8 cellular contexts compared by ENCODE assay signal in the genomic region with DNA sequence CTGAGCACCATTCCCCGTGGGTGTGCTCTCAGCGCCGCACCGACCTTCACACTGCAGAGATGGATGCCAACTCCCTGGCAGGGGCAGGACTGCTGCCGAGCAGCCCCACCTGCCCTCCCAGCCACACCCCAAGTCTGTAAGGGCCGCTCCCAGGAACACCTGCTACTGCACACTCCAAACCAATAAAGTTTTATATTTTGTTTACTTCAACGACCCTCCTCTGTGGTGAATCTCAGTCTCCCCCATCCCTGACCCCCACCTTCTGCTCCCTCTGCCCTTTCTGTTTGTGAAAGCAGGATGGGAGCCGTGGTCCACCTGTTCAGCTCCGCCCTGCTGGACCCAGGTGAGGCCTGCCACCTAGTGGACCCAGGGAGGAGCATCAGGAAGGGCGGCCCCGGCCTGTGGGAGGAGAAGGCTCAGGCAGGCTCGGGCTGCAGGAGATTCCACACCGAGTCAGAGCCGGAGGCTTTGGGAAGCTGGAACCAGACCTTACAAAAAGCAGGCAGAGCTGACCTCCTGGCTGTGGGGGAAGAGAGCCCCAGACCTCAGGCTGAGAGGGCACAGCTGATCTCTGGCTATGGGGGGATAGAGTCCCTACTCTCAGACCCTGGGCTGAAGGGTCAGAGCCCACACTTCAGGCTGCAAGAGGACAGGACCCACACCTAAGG. TPM values are rescaled to one million over a fixed set of nuclear protein-coding genes. Genes with fewer than 3 reads are reported as not detected.
DNase-seq lines count a peak whose midpoint lies in the region; ATAC-seq and TF ChIP-seq lines count a peak whose summit lies in the region.

No MANE protein-coding gene starts in this region.

- H3K4me3 Mint-ChIP-seq in IgD-negative memory B cell (peak overlapping the region in 1 of 4 donors; percentile 78), neural crest cell (no peak overlapping the region)
- no peak overlapping the region for H3K4me3 Mint-ChIP-seq in activated T-cell treated with anti-CD3 and anti-CD28 coated beads, Interleukin-2, amount 50 U/mL, for 24 hours

- peaks cover 3% of the 10 kb centered on the region for H3K27me3 Mint-ChIP-seq in IgD-negative memory B cell
- H3K27me3 Mint-ChIP-seq in activated T-cell treated with anti-CD3 and anti-CD28 coated beads, Interleukin-2, amount 50 U/mL, for 24 hours = no peaks in the 10 kb centered on the region
- no peaks in the 10 kb centered on the region for H3K27me3 Mint-ChIP-seq in neural crest cell (ENCODE audit: low read depth)

- no peaks in the 10 kb centered on the region for H3K9me3 Mint-ChIP-seq in IgD-negative memory B cell
- no peaks in the 10 kb centered on the region for H3K9me3 Mint-ChIP-seq in activated T-cell treated with anti-CD3 and anti-CD28 coated beads, Interleukin-2, amount 50 U/mL, for 24 hours
- H3K9me3 Mint-ChIP-seq in neural crest cell = no peaks in the 10 kb centered on the region

- H3K36me3 Mint-ChIP-seq in IgD-negative memory B cell = no peaks in the 10 kb centered on the region
- no peaks in the 10 kb centered on the region for H3K36me3 Mint-ChIP-seq in activated T-cell treated with anti-CD3 and anti-CD28 coated beads, Interleukin-2, amount 50 U/mL, for 24 hours (ENCODE audit: low read depth)
- H3K36me3 Mint-ChIP-seq in neural crest cell (ENCODE audit: low read depth) = no peaks in the 10 kb centered on the region

- ATAC-seq in GM18873 (IDR thresholded peaks at IDR 0.05; ENCODE audit: low FRiP score, unreplicated experiment) = no peak

- TF ChIP-seq CTCF in GM12873 (IDR thresholded peaks at IDR 0.05; ENCODE audit: insufficient read depth, low read depth, low read length, missing control alignments) (peak; percentile 88), neural crest cell (conservative IDR thresholded peaks at IDR 0.05) (peak; percentile 83)

- DNase-seq in activated T-cell treated with anti-CD3 and anti-CD28 coated beads, Interleukin-2, amount 50 U/mL, for 24 hours = peak; percentile 76
- DNase-seq in fibroblast of peridontal ligament (ENCODE audit: extremely low read depth) = peak; percentile 37
- peak; percentile 53 for DNase-seq in neural crest cell (ENCODE audit: low read depth, low spot score)
- DNase-seq in stromal cell of bone marrow (ENCODE audit: low read depth) = peak; percentile 25

- peak overlapping the region; percentile 4 to 79 (median 59) for H3K27ac Mint-ChIP-seq in IgD-negative memory B cell
- H3K27ac Mint-ChIP-seq in activated T-cell treated with anti-CD3 and anti-CD28 coated beads, Interleukin-2, amount 50 U/mL, for 24 hours = no peak overlapping the region
- H3K27ac Mint-ChIP-seq in neural crest cell (ENCODE audit: unreplicated experiment) = no peak overlapping the region

- H3K4me1 Mint-ChIP-seq in IgD-negative memory B cell (peaks cover 0 to 5% (median 5%) of the 10 kb centered on the region in 3 donors), neural crest cell (peaks cover 8% of the 10 kb centered on the region)
- H3K4me1 Mint-ChIP-seq in activated T-cell treated with anti-CD3 and anti-CD28 coated beads, Interleukin-2, amount 50 U/mL, for 24 hours (ENCODE audit: low read depth) = peaks cover 7% of the 10 kb centered on the region

TF ChIP-seq in PFSK-1, 5 proteins besides CTCF, POLR2A, EP300 and RAD21:
- TF ChIP-seq, protein P1, sequence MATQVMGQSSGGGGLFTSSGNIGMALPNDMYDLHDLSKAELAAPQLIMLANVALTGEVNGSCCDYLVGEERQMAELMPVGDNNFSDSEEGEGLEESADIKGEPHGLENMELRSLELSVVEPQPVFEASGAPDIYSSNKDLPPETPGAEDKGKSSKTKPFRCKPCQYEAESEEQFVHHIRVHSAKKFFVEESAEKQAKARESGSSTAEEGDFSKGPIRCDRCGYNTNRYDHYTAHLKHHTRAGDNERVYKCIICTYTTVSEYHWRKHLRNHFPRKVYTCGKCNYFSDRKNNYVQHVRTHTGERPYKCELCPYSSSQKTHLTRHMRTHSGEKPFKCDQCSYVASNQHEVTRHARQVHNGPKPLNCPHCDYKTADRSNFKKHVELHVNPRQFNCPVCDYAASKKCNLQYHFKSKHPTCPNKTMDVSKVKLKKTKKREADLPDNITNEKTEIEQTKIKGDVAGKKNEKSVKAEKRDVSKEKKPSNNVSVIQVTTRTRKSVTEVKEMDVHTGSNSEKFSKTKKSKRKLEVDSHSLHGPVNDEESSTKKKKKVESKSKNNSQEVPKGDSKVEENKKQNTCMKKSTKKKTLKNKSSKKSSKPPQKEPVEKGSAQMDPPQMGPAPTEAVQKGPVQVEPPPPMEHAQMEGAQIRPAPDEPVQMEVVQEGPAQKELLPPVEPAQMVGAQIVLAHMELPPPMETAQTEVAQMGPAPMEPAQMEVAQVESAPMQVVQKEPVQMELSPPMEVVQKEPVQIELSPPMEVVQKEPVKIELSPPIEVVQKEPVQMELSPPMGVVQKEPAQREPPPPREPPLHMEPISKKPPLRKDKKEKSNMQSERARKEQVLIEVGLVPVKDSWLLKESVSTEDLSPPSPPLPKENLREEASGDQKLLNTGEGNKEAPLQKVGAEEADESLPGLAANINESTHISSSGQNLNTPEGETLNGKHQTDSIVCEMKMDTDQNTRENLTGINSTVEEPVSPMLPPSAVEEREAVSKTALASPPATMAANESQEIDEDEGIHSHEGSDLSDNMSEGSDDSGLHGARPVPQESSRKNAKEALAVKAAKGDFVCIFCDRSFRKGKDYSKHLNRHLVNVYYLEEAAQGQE (IDR thresholded peaks at IDR 0.05; ENCODE audit: insufficient read depth in 1 of 2, low read depth in 2 of 2, low read length in 2 of 2) = no peak
- TF ChIP-seq FOXP2 (optimal IDR thresholded peaks at IDR 0.05; ENCODE audit: borderline replicate concordance, extremely low read depth, extremely low read length, insufficient read depth) (peak; percentile 58), SIN3A (IDR thresholded peaks at IDR 0.05; ENCODE audit: borderline replicate concordance, insufficient read depth, low read length) (no peak)

RNA-seq across cellular contexts. Expression of a gene that starts 1.0 kb away (rescaled TPM):
- not detected for polyA plus RNA-seq in IgD-negative memory B cell
- not detected for polyA plus RNA-seq in PFSK-1 (2012; ENCODE audit: insufficient read length, low read depth)
- not detected in 2 replicates for total RNA-seq in neural crest cell

RNA-seq across cellular contexts. Expression of a gene that starts 5.3 kb away (rescaled TPM):
- polyA plus RNA-seq in IgD-negative memory B cell = not detected
- 0.46 TPM for polyA plus RNA-seq in PFSK-1 (2012; ENCODE audit: insufficient read length, low read depth)
- 2.9 and 3.3 TPM in 2 replicates for total RNA-seq in neural crest cell

RNA-seq across cellular contexts. Expression of a gene that starts 17.3 kb away (rescaled TPM):
- polyA plus RNA-seq in IgD-negative memory B cell = not detected
- polyA plus RNA-seq in PFSK-1 (2012; ENCODE audit: insufficient read length, low read depth) = 4.0 TPM
- 6.2 and 7.9 TPM in 2 replicates for total RNA-seq in neural crest cell

RNA-seq across cellular contexts. Expression of a gene that starts 57.2 kb away (rescaled TPM):
- polyA plus RNA-seq in IgD-negative memory B cell = 8.2 TPM
- 101 TPM for polyA plus RNA-seq in PFSK-1 (2012; ENCODE audit: insufficient read length, low read depth)
- 61.2 and 64.5 TPM in 2 replicates for total RNA-seq in neural crest cell

Comparison
In these comparisons a context has a peak if more than half of its experiments do, and no peak if none do; other contexts are left out.
1. H3K27ac Mint-ChIP-seq: peak in IgD-negative memory B cell (3 of 3); none in activated T-cell treated with anti-CD3 and anti-CD28 coated beads, Interleukin-2, amount 50 U/mL, for 24 hours (single experiment) and neural crest cell (single experiment).
2. DNase-seq: peak in every context shown above with its lines; median percentile 76 in activated T-cell treated with anti-CD3 and anti-CD28 coated beads, Interleukin-2, amount 50 U/mL, for 24 hours; 53 in neural crest cell; 37 in fibroblast of peridontal ligament; 25 in stromal cell of bone marrow.